Comparison of ENCODE assay signal across 21 cellular contexts in the genomic region with DNA sequence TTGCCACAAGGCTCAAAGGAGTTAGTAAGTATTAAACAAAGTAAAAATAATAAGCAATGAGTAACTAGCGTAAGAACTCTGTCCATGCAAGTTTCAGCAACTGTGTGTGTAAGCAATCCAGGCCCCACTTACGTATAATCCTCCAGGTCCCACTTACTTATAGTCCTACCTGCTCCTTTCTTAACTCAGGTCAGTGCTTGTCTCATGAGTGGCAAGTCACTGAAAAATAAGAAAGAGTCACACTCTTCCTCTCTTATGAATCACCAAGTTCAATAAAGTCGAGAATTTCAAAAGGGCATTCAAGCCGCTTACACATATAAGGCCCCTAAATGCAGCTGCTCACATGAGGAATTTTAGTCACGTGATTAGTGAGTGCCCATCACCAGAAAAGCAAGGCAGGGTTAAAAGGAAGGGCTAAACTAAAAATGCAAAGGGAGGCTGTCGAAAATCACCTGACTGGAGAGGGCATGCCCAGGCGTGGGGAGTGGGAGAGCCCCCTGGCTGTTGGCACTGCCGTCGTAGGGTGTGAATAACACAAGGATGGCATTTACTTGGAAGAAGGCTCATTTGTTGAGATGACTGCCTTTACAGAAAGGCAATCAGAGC. TPM values are rescaled to one million over a fixed set of nuclear protein-coding genes. Genes with fewer than 3 reads are reported as not detected.
DNase-seq lines count a peak whose midpoint lies in the region; ATAC-seq, FAIRE-seq and TF ChIP-seq lines count a peak whose summit lies in the region.
"Had no signal": no experiment of that assay in that cellular context is flagged by ENCODE, and none has a peak within 500 bp of the region (broad histone marks: within the 10 kb centered on the region; RNA-seq: fewer than 3 reads in every experiment).

No MANE protein-coding gene starts in this region.

- POLR2A ChIA-PET in HepG2 (lab: Yijun Ruan, JAX), result no interaction called here

- intact Hi-C loops in HepG2 (cut with micrococcal nuclease; ENCODE audit: unreplicated experiment), result no loop called here

- no peak overlapping the region for H3K4me3 ChIP-seq in bronchial epithelial cell (ENCODE audit: low read depth, low read length)
- H3K4me3 ChIP-seq in HepG2 (replicated peaks in 1 of 3; ENCODE audit: insufficient read depth in 1 of 3, low read depth in 2 of 3, low read length in 3 of 3), result no peak overlapping the region
- H3K4me3 ChIP-seq: upper lobe of right lung had no signal

- DNase-seq in SK-MEL-5 (ENCODE audit: low read depth, low spot score) (peak; percentile 58), bronchial epithelial cell (ENCODE audit: low read depth) (peak; percentile 57), foreskin melanocyte (peak; percentile 55), kidney tubule cell (ENCODE audit: low spot score) (no peak), HepG2 (ENCODE audit: low spot score) (no peak)
- DNase-seq: activated CD4-positive, CD25-positive, alpha-beta regulatory T cell treated with anti-CD3 and anti-CD28 coated beads, Interleukin-2, amount 50 U/mL, for 72 hours; activated gamma-delta T cell treated with Interleukin-2 at 50 U/mL for 16 hours; activated T-cell treated with anti-CD3 and anti-CD28 coated beads, Interleukin-2, amount 50 U/mL, for 1 hour; CD4-positive, CD25-positive, alpha-beta regulatory T cell; cerebellar nuclear complex; DMS 273 treated with DMSO at 0.1 percent for 48 hours; effector CD8-positive, alpha-beta T cell; kidney glomerular epithelial cell; mesendoderm; naive B cell; NCI-H526 treated with DMSO at 0.1 percent for 48 hours; stimulated activated naive CD8-positive, alpha-beta T cell treated with anti-CD3 and anti-CD28 coated beads, Interleukin-15, amount 100 ng/mL, for 72 hours; upper lobe of right lung had no signal

- H2AFZ ChIP-seq in HepG2 (ENCODE audit: low read length), result no peak overlapping the region

- FAIRE-seq in bronchial epithelial cell (lab: Jason Lieb, UNC) (no peak), HepG2 (lab: Jason Lieb, UNC) (no peak)

- in situ Hi-C loops in SK-MEL-5 (cut with HindIII; ENCODE audit: low pct_unique_long_range_greater_than_20kb, low sequenced_read_pairs), result no loop called here
- in situ Hi-C loops in HepG2 (cut with HindIII; ENCODE audit: extremely low pct_ligation_motif_present, low pct_unique_long_range_greater_than_20kb), result no loop called here

- CTCF ChIA-PET in HepG2 (lab: Yijun Ruan, JAX; ENCODE audit: low intra/inter-chr PET ratio, low total read pairs), result no interaction called here

- no peaks in the 10 kb centered on the region for H3K36me3 ChIP-seq in bronchial epithelial cell (ENCODE audit: control insufficient read depth, insufficient read depth, low read length)
- H3K36me3 ChIP-seq in HepG2 (replicated peaks in 1 of 2; ENCODE audit: control insufficient read depth in 1 of 2, insufficient read depth in 2 of 2, low read length in 2 of 2), result peaks cover 3 to 13% of the 10 kb centered on the region in 2 experiments
- H3K36me3 ChIP-seq: upper lobe of right lung had no signal

- WGBS in HepG2 (ENCODE audit: low lambda C conversion rate), result 96% methylated on average over 9 of the region's 9 CpGs

- no peak overlapping the region for H3K4me2 ChIP-seq in HepG2 (ENCODE audit: low read depth, low read length)

- TF ChIP-seq CTCF in bronchial epithelial cell (IDR thresholded peaks at IDR 0.05; ENCODE audit: insufficient read depth, low read length, severe bottlenecking), result no peak
- no peak for TF ChIP-seq CTCF in HepG2 (CRISPR knock-in tag; IDR thresholded peaks at IDR 0.05)

- no TSS peak for BruUV-seq in HepG2 (replicated peaks; lab: Mats Ljungman, UMichigan)

- TF ChIP-seq POLR2A in HepG2 (IDR thresholded peaks at IDR 0.05; ENCODE audit: insufficient read depth in 1 of 2, low read depth in 2 of 2, low read length in 2 of 2), result no peak

- H3K79me2 ChIP-seq in HepG2 (ENCODE audit: insufficient read depth, low read length), result no peaks in the 10 kb centered on the region

- TF ChIP-seq RAD21 in HepG2 (CRISPR knock-in tag; IDR thresholded peaks at IDR 0.05), result no peak

- TF ChIP-seq EP300 in HepG2 (IDR thresholded peaks at IDR 0.05; ENCODE audit: low read depth in 2 of 2, low read length in 2 of 2), result no peak
- no peak for TF ChIP-seq EP300 in HepG2 (CRISPR knock-in tag; IDR thresholded peaks at IDR 0.05; ENCODE audit: borderline replicate concordance)

- ATAC-seq in HG03139 (IDR thresholded peaks at IDR 0.05; ENCODE audit: unreplicated experiment), result no peak
- no peak for ATAC-seq in HepG2
- ATAC-seq: HCT116; stimulated activated naive CD8-positive, alpha-beta T cell treated with anti-CD3 and anti-CD28 coated beads, Interleukin-15, amount 100 ng/mL, for 72 hours; upper lobe of right lung had no signal

- H4K20me1 ChIP-seq in HepG2 (ENCODE audit: insufficient read depth, low read length), result no peaks in the 10 kb centered on the region

- no peaks in the 10 kb centered on the region for H3K9me3 ChIP-seq in HepG2 (ENCODE audit: low read length)
- H3K9me3 ChIP-seq: upper lobe of right lung had no signal

- no peaks in the 10 kb centered on the region for H3K4me1 ChIP-seq in HepG2 (ENCODE audit: insufficient read depth, low read length)

- H3K9ac ChIP-seq in HepG2 (ENCODE audit: insufficient read depth, low read depth, low read length), result no peak overlapping the region

- peak overlapping the region; percentile 89 for H3K27ac ChIP-seq in temporal lobe (ENCODE audit: low read depth, low read length)
- no peak overlapping the region for H3K27ac ChIP-seq in HepG2 (ENCODE audit: extremely low read length, insufficient read depth, low read length)
- H3K27ac ChIP-seq: upper lobe of right lung had no signal

- no peaks in the 10 kb centered on the region for H3K27me3 ChIP-seq in bronchial epithelial cell (ENCODE audit: control insufficient read depth, insufficient read depth, low read length)
- H3K27me3 ChIP-seq in HepG2 (ENCODE audit: control insufficient read depth in 1 of 2, insufficient read depth in 2 of 2, low read length in 2 of 2), result no peaks in the 10 kb centered on the region
- H3K27me3 ChIP-seq: upper lobe of right lung had no signal

TF ChIP-seq in HepG2, 621 proteins besides CTCF, POLR2A, EP300 and RAD21 (continues in another document):
- TF ChIP-seq ZNF678 (CRISPR knock-in tag; IDR thresholded peaks at IDR 0.05), result no peak
- no peak for TF ChIP-seq CEBPG (CRISPR knock-in tag; IDR thresholded peaks at IDR 0.05)
- TF ChIP-seq, protein P1, sequence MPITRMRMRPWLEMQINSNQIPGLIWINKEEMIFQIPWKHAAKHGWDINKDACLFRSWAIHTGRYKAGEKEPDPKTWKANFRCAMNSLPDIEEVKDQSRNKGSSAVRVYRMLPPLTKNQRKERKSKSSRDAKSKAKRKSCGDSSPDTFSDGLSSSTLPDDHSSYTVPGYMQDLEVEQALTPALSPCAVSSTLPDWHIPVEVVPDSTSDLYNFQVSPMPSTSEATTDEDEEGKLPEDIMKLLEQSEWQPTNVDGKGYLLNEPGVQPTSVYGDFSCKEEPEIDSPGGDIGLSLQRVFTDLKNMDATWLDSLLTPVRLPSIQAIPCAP (CRISPR knock-in tag; IDR thresholded peaks at IDR 0.05; ENCODE audit: low read depth), result no peak
- no peak for TF ChIP-seq PLRG1 (conservative IDR thresholded peaks at IDR 0.05)
- TF ChIP-seq U2AF2 (IDR thresholded peaks at IDR 0.05; ENCODE audit: low read depth, low read length), result no peak
- no peak for TF ChIP-seq NFKB2 (CRISPR knock-in tag; IDR thresholded peaks at IDR 0.05; ENCODE audit: borderline replicate concordance)
- no peak for TF ChIP-seq ATAD3A (CRISPR knock-in tag; IDR thresholded peaks at IDR 0.05)
- TF ChIP-seq ZNF629 (CRISPR knock-in tag; conservative IDR thresholded peaks at IDR 0.05), result no peak
- no peak for TF ChIP-seq NFE2 (CRISPR knock-in tag; IDR thresholded peaks at IDR 0.05)
- TF ChIP-seq RXRA (CRISPR knock-in tag; IDR thresholded peaks at IDR 0.05), result no peak
- TF ChIP-seq PHF5A (CRISPR knock-in tag; IDR thresholded peaks at IDR 0.05; ENCODE audit: low read depth, unreplicated experiment), result no peak
- no peak for TF ChIP-seq KLF15 (CRISPR knock-in tag; IDR thresholded peaks at IDR 0.05; ENCODE audit: borderline replicate concordance)

RNA-seq across cellular contexts. Expression of a gene that starts 58.2 kb away (rescaled TPM):
- 5.8 and 5.9 TPM in 2 replicates for total RNA-seq in SK-MEL-5 (2014; rRNA removed; shearing (Covaris generic))
- 9.9 and 31.3 TPM in 2 replicates for polyA plus RNA-seq in SK-MEL-5 (2015; cell fraction: cytosol; rRNA removed)
- polyA plus RNA-seq in SK-MEL-5 (2015; cell fraction: nucleus; rRNA removed), result 21.1 and 54.1 TPM in 2 replicates
- total RNA-seq in bronchial epithelial cell (2.1 and 3.5 TPM in 2 replicates), temporal lobe (22.6 TPM), HepG2 (2016; rRNA removed; fragmentation: Illumina TruSeq; extraction: Trizol) (1.8 and 2.8 TPM in 2 replicates)
- 4.8 and 6.6 TPM in 2 replicates for total RNA-seq in HepG2 (2016; cell fraction: cytosol; rRNA removed; fragmentation: Illumina TruSeq; extraction: Trizol; ENCODE audit: low read depth)
- total RNA-seq in HepG2 (2016; cell fraction: insoluble cytoplasmic fraction; rRNA removed; fragmentation: Illumina TruSeq; extraction: Trizol), result 1.6 and 3.1 TPM in 2 replicates
- 3.7 and 3.8 TPM in 2 replicates for total RNA-seq in HepG2 (2016; cell fraction: membrane; rRNA removed; fragmentation: Illumina TruSeq; extraction: Trizol)
- 11.3 and 11.8 TPM in 2 replicates for total RNA-seq in HepG2 (2016; cell fraction: nucleus; rRNA removed; fragmentation: Illumina TruSeq; extraction: Trizol)
- polyA plus RNA-seq in HepG2 (2011; rRNA removed), result 2.8 and 3.9 TPM in 2 replicates
- polyA plus RNA-seq in HepG2 (2011; cell fraction: cytosol; rRNA removed), result 2.1 and 3.7 TPM in 2 replicates
- polyA plus RNA-seq in HepG2 (2011; cell fraction: nucleus; rRNA removed), result 22.9 and 29.9 TPM in 2 replicates
- 1.9 and 2.3 TPM in 2 replicates for polyA plus RNA-seq in HepG2 (2012)
- polyA plus RNA-seq in HepG2 (2016; cell fraction: cytosol; fragmentation: Illumina TruSeq; extraction: Trizol; ENCODE audit: low read depth), result 0.08 and 0.29 TPM in 2 replicates
- 1.8 and 2.7 TPM in 2 replicates for polyA plus RNA-seq in HepG2 (2016; cell fraction: insoluble cytoplasmic fraction; fragmentation: Illumina TruSeq; extraction: Trizol; ENCODE audit: low read depth)
- polyA plus RNA-seq in HepG2 (2016; cell fraction: membrane; fragmentation: Illumina TruSeq; extraction: Trizol; ENCODE audit: low read depth), result 0.27 and 0.43 TPM in 2 replicates
- 10.3 and 11.8 TPM in 2 replicates for polyA plus RNA-seq in HepG2 (2016; cell fraction: nucleus; fragmentation: Illumina TruSeq; extraction: Trizol; ENCODE audit: insufficient read depth, low read depth)
- 13.0 TPM in 1 of 2 replicates, not detected in the other for polyA minus RNA-seq in HepG2 (2011; rRNA and poly(A)+ RNA removed; ENCODE audit: low replicate concordance)
- 4.4 and 6.9 TPM in 2 replicates for polyA minus RNA-seq in HepG2 (2011; cell fraction: cytosol; rRNA and poly(A)+ RNA removed)
- polyA minus RNA-seq in HepG2 (2011; cell fraction: nucleus; rRNA and poly(A)+ RNA removed), result 37.1 and 39.4 TPM in 2 replicates

Comparison
In these comparisons a context has a peak if more than half of its experiments do, and no peak if none do; other contexts are left out.
1. DNase-seq: peak in SK-MEL-5 (single experiment), bronchial epithelial cell (single experiment) and foreskin melanocyte (single experiment); none in kidney tubule cell (single experiment) and HepG2 (single experiment).